ENCODE assay signal across 1 cellular context in genomic region chr20:63837475-63837874, GRCh38.
A peak's percentile ranks its signal among the peaks of the same experiment; 100 is the strongest.
TF ChIP-seq lines count a peak whose summit lies in the region.

No MANE protein-coding gene starts in this region.

TF ChIP-seq in K562, 482 proteins besides CTCF, POLR2A, EP300 and RAD21:
- TF ChIP-seq ZNF316 (IDR thresholded peaks at IDR 0.05) (peak; percentile 24; the same call in 1 of the 2 replicates), CBFA2T3 (IDR thresholded peaks at IDR 0.05) (no peak)
TF ChIP-seq in K562: peak in this region for 1.
